11 cellular contexts compared by ENCODE assay signal in the genomic region with DNA sequence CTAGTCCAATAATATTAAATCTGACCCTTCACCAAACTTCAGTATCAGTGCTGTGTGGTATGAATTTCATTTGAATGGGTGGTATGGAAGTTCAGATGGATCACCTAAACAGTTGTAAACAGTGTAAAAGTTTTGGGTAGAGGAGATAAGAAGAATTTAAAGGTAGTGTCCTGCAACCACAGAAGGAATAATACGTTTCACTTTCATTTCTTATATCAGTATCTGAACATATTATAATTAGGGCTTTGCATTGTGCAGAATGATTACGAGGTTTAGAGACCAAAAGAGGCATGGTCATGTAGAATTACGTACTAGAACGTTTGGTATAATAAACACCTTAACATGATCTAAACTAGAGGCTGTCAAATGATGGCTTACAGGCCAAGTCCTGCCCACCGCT.
DNase-seq lines count a peak whose midpoint lies in the region; ATAC-seq and TF ChIP-seq lines count a peak whose summit lies in the region.
"Had no signal": no experiment of that assay in that cellular context is flagged by ENCODE, and none has a peak within 500 bp of the region (broad histone marks: within the 10 kb centered on the region; RNA-seq: fewer than 3 reads in every experiment).

No MANE protein-coding gene starts in this region.

- peak overlapping the region in 5 of 6 donors; percentile 6 to 85 (median 62) for H3K27ac Mint-ChIP-seq in immature natural killer cell
- H3K27ac Mint-ChIP-seq: activated T-cell treated with anti-CD3 and anti-CD28 coated beads, Interleukin-2, amount 50 U/mL, for 24 hours had no signal

- H3K36me3 ChIP-seq in ascending aorta (no peaks in the 10 kb centered on the region), OCI-LY7 (ENCODE audit: insufficient read depth, low read length) (no peaks in the 10 kb centered on the region)

- H3K27me3 ChIP-seq in ascending aorta, result no peaks in the 10 kb centered on the region

- no peak overlapping the region for H2AFZ ChIP-seq in OCI-LY7 (ENCODE audit: low read length)

- H3K4me3 ChIP-seq in ascending aorta (no peak overlapping the region), OCI-LY7 (ENCODE audit: low read depth, low read length, poor library complexity, severe bottlenecking) (no peak overlapping the region)

- peak overlapping the region; percentile 63 to 79 (median 76) for H3K4me3 Mint-ChIP-seq in immature natural killer cell
- H3K4me3 Mint-ChIP-seq: activated T-cell treated with anti-CD3 and anti-CD28 coated beads, Interleukin-2, amount 50 U/mL, for 24 hours had no signal

- ATAC-seq in GM18508 (IDR thresholded peaks at IDR 0.05; ENCODE audit: insufficient read depth, unreplicated experiment), result peak; percentile 84
- ATAC-seq in GM21390 (IDR thresholded peaks at IDR 0.05; ENCODE audit: unreplicated experiment), result peak; percentile 69
- peak; percentile 90 for ATAC-seq in HG03378 (IDR thresholded peaks at IDR 0.05; ENCODE audit: unreplicated experiment)
- ATAC-seq: Panc1 had no signal

- H3K4me2 ChIP-seq in OCI-LY7 (ENCODE audit: low read length), result no peak overlapping the region

- no TSS peak for BruUV-seq in OCI-LY7 (replicated peaks; lab: Mats Ljungman, UMichigan)

- H3K79me2 ChIP-seq in OCI-LY7 (ENCODE audit: insufficient read depth, low read depth, low read length), result no peaks in the 10 kb centered on the region

- H3K4me1 ChIP-seq in ascending aorta (peaks cover 0 to 57% of the 10 kb centered on the region in 2 donors), OCI-LY7 (ENCODE audit: insufficient read depth, low read length, poor library complexity, severe bottlenecking) (no peaks in the 10 kb centered on the region)

- H3K9me3 ChIP-seq in ascending aorta (no peaks in the 10 kb centered on the region), OCI-LY7 (ENCODE audit: low read length) (no peaks in the 10 kb centered on the region)

- H3K4me1 Mint-ChIP-seq in immature natural killer cell, result peaks cover 10 to 25% of the 10 kb centered on the region in 2 donors

- DNase-seq in immature natural killer cell, result peak in 2 of 3 donors; percentile 6 to 11
- no peak for DNase-seq in ascending aorta (ENCODE audit: low spot score in 2 of 2)
- DNase-seq in NCI-H1417 (lab: John Stamatoyannopoulos, UW), result no peak
- no peak for DNase-seq in OCI-LY7 (ENCODE audit: low spot score)
- DNase-seq in substantia nigra (lab: John Stamatoyannopoulos, UW), result no peak
- DNase-seq: activated T-cell treated with anti-CD3 and anti-CD28 coated beads, Interleukin-2, amount 50 U/mL, for 24 hours; NCI-H146 had no signal

- H3K27ac ChIP-seq in ascending aorta, result peak overlapping the region in 1 of 2 donors; percentile 21
- no peak overlapping the region for H3K27ac ChIP-seq in OCI-LY7 (ENCODE audit: low read depth, low read length, poor library complexity, severe bottlenecking)
- H3K27ac ChIP-seq in substantia nigra (ENCODE audit: low read depth, low read length, poor library complexity, severe bottlenecking), result no peak overlapping the region

- TF ChIP-seq CTCF in ascending aorta (IDR thresholded peaks at IDR 0.05) (no peak), OCI-LY7 (conservative IDR thresholded peaks at IDR 0.05; ENCODE audit: low read length) (no peak)

- intact Hi-C loops in ascending aorta (cut with DNase I) (no loop called here), OCI-LY7 (cut with micrococcal nuclease; ENCODE audit: unreplicated experiment) (no loop called here)

- no peaks in the 10 kb centered on the region for H4K20me1 ChIP-seq in OCI-LY7 (ENCODE audit: insufficient read depth, low read length)

- H3K36me3 Mint-ChIP-seq in immature natural killer cell, result no peaks in the 10 kb centered on the region

- CTCF ChIA-PET in OCI-LY7 (lab: Charles Lee; ENCODE audit: unreplicated experiment), result no interaction called here

- POLR2A ChIA-PET in OCI-LY7 (lab: Charles Lee), result no interaction called here

- no peaks in the 10 kb centered on the region for H3K27me3 Mint-ChIP-seq in immature natural killer cell (ENCODE audit: low read depth in 3 of 3)
- H3K27me3 Mint-ChIP-seq: activated T-cell treated with anti-CD3 and anti-CD28 coated beads, Interleukin-2, amount 50 U/mL, for 24 hours had no signal

- no peaks in the 10 kb centered on the region for H3K9me2 ChIP-seq in OCI-LY7 (ENCODE audit: insufficient read depth, low read length)

- no peaks in the 10 kb centered on the region for H3K9me3 Mint-ChIP-seq in immature natural killer cell
- H3K9me3 Mint-ChIP-seq: activated T-cell treated with anti-CD3 and anti-CD28 coated beads, Interleukin-2, amount 50 U/mL, for 24 hours had no signal

Comparison
In these comparisons a context has a peak if more than half of its experiments do, and no peak if none do; other contexts are left out.
1. DNase-seq: peak in immature natural killer cell (2 of 3); none in ascending aorta (0 of 2), NCI-H1417 (0 of 3), OCI-LY7 (single experiment) and substantia nigra (0 of 49).
2. Peak in every context shown above with its lines, with median percentiles within 50 percentile points of each other: ATAC-seq.